ENCODE assay signal across 5 cellular contexts in the genomic region with DNA sequence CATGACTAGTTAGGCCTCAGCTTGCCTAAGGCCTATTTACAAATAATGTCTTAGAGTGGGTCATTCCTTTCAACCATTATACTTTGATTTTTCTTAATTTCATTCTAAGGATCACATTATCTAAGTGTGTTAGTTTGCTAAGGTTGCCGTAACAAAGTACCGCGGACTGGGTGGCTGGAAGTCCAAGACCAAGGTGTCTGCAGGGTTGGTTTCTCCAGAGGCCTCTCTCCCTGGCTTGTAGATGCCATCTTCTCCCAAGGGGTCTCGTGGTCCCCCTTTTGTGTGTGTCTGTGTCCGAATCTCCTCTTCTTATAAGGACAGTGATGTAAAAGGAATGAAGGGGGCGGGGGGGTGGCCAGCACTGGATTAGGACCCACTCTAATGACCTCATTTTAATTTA.
"Had no signal": no experiment of that assay in that cellular context is flagged by ENCODE, and none has a peak within 500 bp of the region (broad histone marks: within the 10 kb centered on the region; RNA-seq: fewer than 3 reads in every experiment).

No MANE protein-coding gene starts in this region.

- H3K27ac ChIP-seq: HL-60 had no signal

- DNase-seq: IMR-90, KBM-7, KG1 had no signal

- H3K4me3 ChIP-seq: K562 had no signal
